Comparison of ENCODE assay signal across 15 cellular contexts in genomic region chr4:54513231-54513630, GRCh38.
DNase-seq lines count a peak whose midpoint lies in the region; ATAC-seq and TF ChIP-seq lines count a peak whose summit lies in the region.
"Had no signal": no experiment of that assay in that cellular context is flagged by ENCODE, and none has a peak within 500 bp of the region (broad histone marks: within the 10 kb centered on the region; RNA-seq: fewer than 3 reads in every experiment).

No MANE protein-coding gene starts in this region.

- peak; percentile 94 for DNase-seq in AG20443 (ENCODE audit: low spot score)
- no peak for DNase-seq in RWPE2 (ENCODE audit: low spot score)
- DNase-seq in myocyte (ENCODE audit: low read depth): peak; percentile 81
- no peak for DNase-seq in NCI-H2171 (lab: John Stamatoyannopoulos, UW)
- DNase-seq in cortex of kidney (lab: John Stamatoyannopoulos, UW): no peak
- DNase-seq: activated T-cell treated with anti-CD3 and anti-CD28 coated beads for 4 hours; CD8-positive, alpha-beta T cell; H9; head of caudate nucleus; Karpas-422 had no signal

- no peaks in the 10 kb centered on the region for H3K36me3 ChIP-seq in RWPE2 (ENCODE audit: low read depth)

- no peak for TF ChIP-seq CTCF in RWPE2 (IDR thresholded peaks at IDR 0.05; ENCODE audit: poor library complexity, severe bottlenecking)

- H3K27me3 ChIP-seq in RWPE2 (ENCODE audit: insufficient read depth, poor library complexity, severe bottlenecking): no peaks in the 10 kb centered on the region

- H3K4me1 ChIP-seq in RWPE2 (ENCODE audit: insufficient read depth, poor library complexity, severe bottlenecking): peaks cover 5% of the 10 kb centered on the region

- H3K4me3 ChIP-seq in RWPE2 (ENCODE audit: severe bottlenecking): no peak overlapping the region

- no peaks in the 10 kb centered on the region for H3K9me3 ChIP-seq in RWPE2 (ENCODE audit: severe bottlenecking)

- H3K27ac ChIP-seq in RWPE2 (ENCODE audit: poor library complexity, severe bottlenecking): peak overlapping the region; percentile 34
- H3K27ac ChIP-seq: VCaP had no signal

- ATAC-seq in RWPE2 (ENCODE audit: low read depth): peak; percentile 96
- ATAC-seq in esophagus mucosa: peak; percentile 93
- no peak for ATAC-seq in GM19035 (IDR thresholded peaks at IDR 0.05; ENCODE audit: unreplicated experiment)
- ATAC-seq in activated CD4-positive, CD25-positive, alpha-beta regulatory T cell treated with anti-CD3 and anti-CD28 coated beads, Interleukin-2, amount 50 U/mL, for 24 hours: no peak
- ATAC-seq: CD8-positive, alpha-beta T cell; Panc1 had no signal

Comparison
In these comparisons a context has a peak if more than half of its experiments do, and no peak if none do; other contexts are left out.
1. DNase-seq: peak in AG20443 (single experiment) and myocyte (single experiment); none in RWPE2 (single experiment), NCI-H2171 (single experiment) and cortex of kidney (single experiment).
2. ATAC-seq: peak in RWPE2 (single experiment) and esophagus mucosa (single experiment); none in GM19035 (single experiment) and activated CD4-positive, CD25-positive, alpha-beta regulatory T cell treated with anti-CD3 and anti-CD28 coated beads, Interleukin-2, amount 50 U/mL, for 24 hours (0 of 2).